8 cellular contexts compared by ENCODE assay signal in genomic region chr3:157089455-157090221, GRCh38.
DNase-seq lines count a peak whose midpoint lies in the region; ATAC-seq and TF ChIP-seq lines count a peak whose summit lies in the region.

No MANE protein-coding gene starts in this region.

- DNase-seq in activated T-cell treated with anti-CD3 and anti-CD28 coated beads for 24 hours (ENCODE audit: low read depth): peak; percentile 35
- no peak for DNase-seq in activated T-cell treated with anti-CD3 and anti-CD28 coated beads for 4 hours
- DNase-seq in activated CD8-positive, alpha-beta T cell treated with anti-CD3 and anti-CD28 coated beads for 36 hours: no peak
- DNase-seq in glutamatergic neuron: no peak
- DNase-seq in renal cortical epithelial cell (ENCODE audit: low read depth): peak; percentile 39
- no peak for DNase-seq in H4 (ENCODE audit: low spot score)
- DNase-seq in Kasumi-1 (lab: John Stamatoyannopoulos, UW): no peak

- H3K36me3 Mint-ChIP-seq in activated CD8-positive, alpha-beta T cell treated with anti-CD3 and anti-CD28 coated beads for 36 hours (ENCODE audit: low read depth): peaks cover 5% of the 10 kb centered on the region
- H3K36me3 Mint-ChIP-seq in glutamatergic neuron (ENCODE audit: unreplicated experiment): no peaks in the 10 kb centered on the region

- peak overlapping the region; percentile 96 for H3K27ac Mint-ChIP-seq in activated CD8-positive, alpha-beta T cell treated with anti-CD3 and anti-CD28 coated beads for 36 hours
- peak overlapping the region; percentile 98 for H3K27ac Mint-ChIP-seq in glutamatergic neuron (ENCODE audit: unreplicated experiment)

- no peaks in the 10 kb centered on the region for H3K27me3 Mint-ChIP-seq in activated CD8-positive, alpha-beta T cell treated with anti-CD3 and anti-CD28 coated beads for 36 hours
- no peaks in the 10 kb centered on the region for H3K27me3 Mint-ChIP-seq in glutamatergic neuron (ENCODE audit: unreplicated experiment)

- H3K4me3 Mint-ChIP-seq in activated CD8-positive, alpha-beta T cell treated with anti-CD3 and anti-CD28 coated beads for 36 hours: peak overlapping the region; percentile 74
- no peak overlapping the region for H3K4me3 Mint-ChIP-seq in glutamatergic neuron (ENCODE audit: unreplicated experiment)

- POLR2A ChIA-PET in activated CD8-positive, alpha-beta T cell treated with anti-CD3 and anti-CD28 coated beads for 36 hours (lab: Charles Lee): interaction anchor here (0.7 to 3.8 kb wide), 16 partner anchors 10 to 272 kb away, joined by 3 to 32 read pairs (median 5); partner anchors contain the start of gene CCNL1

- CTCF ChIA-PET in activated CD8-positive, alpha-beta T cell treated with anti-CD3 and anti-CD28 coated beads for 36 hours (lab: Charles Lee): interaction anchor here (0.7 to 5.5 kb wide), 15 partner anchors 9 to 532 kb away, joined by 3 to 84 read pairs (median 4); no protein-coding TSS in a partner anchor

- peak; percentile 16 for ATAC-seq in HG03442 (IDR thresholded peaks at IDR 0.05; ENCODE audit: unreplicated experiment)
- ATAC-seq in activated CD8-positive, alpha-beta T cell treated with anti-CD3 and anti-CD28 coated beads for 36 hours: peak; percentile 41

- H3K9me3 Mint-ChIP-seq in activated CD8-positive, alpha-beta T cell treated with anti-CD3 and anti-CD28 coated beads for 36 hours: no peaks in the 10 kb centered on the region
- H3K9me3 Mint-ChIP-seq in glutamatergic neuron (ENCODE audit: unreplicated experiment): peaks cover 4% of the 10 kb centered on the region

- TF ChIP-seq CTCF in activated CD8-positive, alpha-beta T cell treated with anti-CD3 and anti-CD28 coated beads for 36 hours (IDR thresholded peaks at IDR 0.05): no peak
- TF ChIP-seq CTCF in glutamatergic neuron (IDR thresholded peaks at IDR 0.05; ENCODE audit: partially characterized antibody, unreplicated experiment): no peak

- intact Hi-C loops in activated CD8-positive, alpha-beta T cell treated with anti-CD3 and anti-CD28 coated beads for 36 hours (cut with micrococcal nuclease): loop anchor here (2.0 to 10.0 kb wide), 5 partner anchors 39 to 935 kb away; partner anchors contain the start of gene SSR3

- peaks cover 64% of the 10 kb centered on the region for H3K4me1 Mint-ChIP-seq in activated CD8-positive, alpha-beta T cell treated with anti-CD3 and anti-CD28 coated beads for 36 hours (ENCODE audit: low read depth)
- H3K4me1 Mint-ChIP-seq in glutamatergic neuron (ENCODE audit: low read depth, unreplicated experiment): peaks cover 25% of the 10 kb centered on the region

Comparison
In these comparisons a context has a peak if more than half of its experiments do, and no peak if none do; other contexts are left out.
1. DNase-seq: peak in activated T-cell treated with anti-CD3 and anti-CD28 coated beads for 24 hours (single experiment) and renal cortical epithelial cell (single experiment); none in activated T-cell treated with anti-CD3 and anti-CD28 coated beads for 4 hours (single experiment), activated CD8-positive, alpha-beta T cell treated with anti-CD3 and anti-CD28 coated beads for 36 hours (single experiment), glutamatergic neuron (single experiment), H4 (single experiment) and Kasumi-1 (0 of 2).